ENCODE assay signal across 22 cellular contexts in the genomic region with DNA sequence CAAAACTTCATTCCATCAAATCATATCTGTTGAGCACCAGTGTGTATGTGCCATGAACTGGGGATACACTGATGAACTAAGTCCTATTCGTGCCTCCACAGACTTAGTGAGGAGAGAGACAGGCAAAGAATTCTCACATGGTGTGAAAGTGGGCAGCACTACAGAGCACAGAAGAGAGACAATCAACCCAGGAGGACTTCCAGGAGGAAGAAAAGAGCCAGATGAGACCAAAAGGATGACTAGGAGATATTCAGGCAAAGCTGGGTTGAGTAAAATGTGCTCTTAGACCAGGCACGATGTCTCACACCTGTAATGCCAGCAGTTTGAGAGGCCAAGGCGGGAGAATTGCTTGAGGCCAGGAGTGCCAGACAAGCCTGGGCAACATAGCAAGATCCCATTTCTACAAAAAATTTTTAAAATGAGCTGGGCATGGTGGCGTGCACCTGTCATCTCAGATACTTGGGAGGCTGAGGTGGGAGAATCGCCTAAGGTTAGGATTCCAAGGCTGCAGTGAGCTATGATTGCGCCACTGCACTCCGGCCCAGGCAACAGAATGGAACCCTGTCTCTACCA.
"Had no signal": no experiment of that assay in that cellular context is flagged by ENCODE, and none has a peak within 500 bp of the region (broad histone marks: within the 10 kb centered on the region; RNA-seq: fewer than 3 reads in every experiment).

No MANE protein-coding gene starts in this region.

- DNase-seq: activated CD4-positive, alpha-beta memory T cell treated with anti-CD3 and anti-CD28 coated beads, Interleukin-2, amount 10 ng/mL, durations not matched to agents 7 days and 5 days; activated CD4-positive, alpha-beta T cell treated with anti-CD3 and anti-CD28 coated beads for 4 hours; activated CD4-positive, CD25-positive, alpha-beta regulatory T cell; activated effector memory CD4-positive, alpha-beta T cell treated with anti-CD3 and anti-CD28 coated beads, Interleukin-2, amount 50 U/mL, for 16 hours; activated naive CD4-positive, alpha-beta T cell treated with anti-CD3 and anti-CD28 coated beads, Interleukin-2, amount 50 U/mL, for 16 hours; activated naive CD8-positive, alpha-beta T cell treated with anti-CD3 and anti-CD28 coated beads, Interleukin-2, amount 50 U/mL, for 24 hours; anterior cingulate cortex; brain microvascular endothelial cell; caudate nucleus; effector memory CD4-positive, alpha-beta T cell; foreskin melanocyte; hippocampal formation; left ventricle myocardium inferior; naive thymus-derived CD8-positive, alpha-beta T cell; stimulated activated CD4-positive, alpha-beta T cell treated with anti-CD3 and anti-CD28 coated beads, Interleukin-1b, Interleukin-23, amount 100 ng/mL, for 48 hours; stomach; SW 1271; T-helper 17 cell; testis had no signal

- ATAC-seq: activated naive CD8-positive, alpha-beta T cell treated with anti-CD3 and anti-CD28 coated beads, Interleukin-2, amount 50 U/mL, for 24 hours; naive thymus-derived CD8-positive, alpha-beta T cell; stimulated activated effector memory CD8-positive, alpha-beta T cell treated with anti-CD3 and anti-CD28 coated beads, Interleukin-12 subunit alpha, Interleukin-12 subunit beta, amount 100 ng/mL, for 72 hours; T-helper 17 cell had no signal

- H3K9ac ChIP-seq: neural progenitor cell had no signal

- H3K4me3 ChIP-seq: left ventricle myocardium inferior, neural progenitor cell, stomach, testis had no signal

- H3K27ac ChIP-seq: brain microvascular endothelial cell, neural progenitor cell had no signal

- H3K36me3 ChIP-seq: brain microvascular endothelial cell, left ventricle myocardium inferior, neural progenitor cell, stomach had no signal

- H3K9me3 Mint-ChIP-seq: activated CD4-positive, alpha-beta memory T cell treated with anti-CD3 and anti-CD28 coated beads, Interleukin-2, amount 10 ng/mL, durations not matched to agents 7 days and 5 days; activated naive CD8-positive, alpha-beta T cell treated with anti-CD3 and anti-CD28 coated beads, Interleukin-2, amount 50 U/mL, for 24 hours; neural progenitor cell; stimulated activated effector memory CD8-positive, alpha-beta T cell treated with anti-CD3 and anti-CD28 coated beads, Interleukin-12 subunit alpha, Interleukin-12 subunit beta, amount 100 ng/mL, for 72 hours had no signal

- H3K4me3 Mint-ChIP-seq: activated CD4-positive, alpha-beta memory T cell treated with anti-CD3 and anti-CD28 coated beads, Interleukin-2, amount 10 ng/mL, durations not matched to agents 7 days and 5 days; activated naive CD8-positive, alpha-beta T cell treated with anti-CD3 and anti-CD28 coated beads, Interleukin-2, amount 50 U/mL, for 24 hours; mesothelial cell of epicardium; naive thymus-derived CD8-positive, alpha-beta T cell; neural progenitor cell; stimulated activated effector memory CD8-positive, alpha-beta T cell treated with anti-CD3 and anti-CD28 coated beads, Interleukin-12 subunit alpha, Interleukin-12 subunit beta, amount 100 ng/mL, for 72 hours; T-helper 17 cell had no signal

- H3K4me1 ChIP-seq: neural progenitor cell, testis had no signal

- H3K27ac Mint-ChIP-seq: activated CD4-positive, alpha-beta memory T cell treated with anti-CD3 and anti-CD28 coated beads, Interleukin-2, amount 10 ng/mL, durations not matched to agents 7 days and 5 days; activated naive CD8-positive, alpha-beta T cell treated with anti-CD3 and anti-CD28 coated beads, Interleukin-2, amount 50 U/mL, for 24 hours; mesothelial cell of epicardium; naive thymus-derived CD8-positive, alpha-beta T cell; neural progenitor cell; stimulated activated effector memory CD8-positive, alpha-beta T cell treated with anti-CD3 and anti-CD28 coated beads, Interleukin-12 subunit alpha, Interleukin-12 subunit beta, amount 100 ng/mL, for 72 hours; T-helper 17 cell had no signal

- H3K9me3 ChIP-seq: stomach, testis had no signal

- H3K4me1 Mint-ChIP-seq: activated CD4-positive, alpha-beta memory T cell treated with anti-CD3 and anti-CD28 coated beads, Interleukin-2, amount 10 ng/mL, durations not matched to agents 7 days and 5 days; activated naive CD8-positive, alpha-beta T cell treated with anti-CD3 and anti-CD28 coated beads, Interleukin-2, amount 50 U/mL, for 24 hours; stimulated activated effector memory CD8-positive, alpha-beta T cell treated with anti-CD3 and anti-CD28 coated beads, Interleukin-12 subunit alpha, Interleukin-12 subunit beta, amount 100 ng/mL, for 72 hours; T-helper 17 cell had no signal

- H3K27me3 ChIP-seq: brain microvascular endothelial cell, neural progenitor cell, stomach, testis had no signal

- H3K36me3 Mint-ChIP-seq: mesothelial cell of epicardium; naive thymus-derived CD8-positive, alpha-beta T cell; neural progenitor cell had no signal
